19 cellular contexts compared by ENCODE assay signal in the genomic region with DNA sequence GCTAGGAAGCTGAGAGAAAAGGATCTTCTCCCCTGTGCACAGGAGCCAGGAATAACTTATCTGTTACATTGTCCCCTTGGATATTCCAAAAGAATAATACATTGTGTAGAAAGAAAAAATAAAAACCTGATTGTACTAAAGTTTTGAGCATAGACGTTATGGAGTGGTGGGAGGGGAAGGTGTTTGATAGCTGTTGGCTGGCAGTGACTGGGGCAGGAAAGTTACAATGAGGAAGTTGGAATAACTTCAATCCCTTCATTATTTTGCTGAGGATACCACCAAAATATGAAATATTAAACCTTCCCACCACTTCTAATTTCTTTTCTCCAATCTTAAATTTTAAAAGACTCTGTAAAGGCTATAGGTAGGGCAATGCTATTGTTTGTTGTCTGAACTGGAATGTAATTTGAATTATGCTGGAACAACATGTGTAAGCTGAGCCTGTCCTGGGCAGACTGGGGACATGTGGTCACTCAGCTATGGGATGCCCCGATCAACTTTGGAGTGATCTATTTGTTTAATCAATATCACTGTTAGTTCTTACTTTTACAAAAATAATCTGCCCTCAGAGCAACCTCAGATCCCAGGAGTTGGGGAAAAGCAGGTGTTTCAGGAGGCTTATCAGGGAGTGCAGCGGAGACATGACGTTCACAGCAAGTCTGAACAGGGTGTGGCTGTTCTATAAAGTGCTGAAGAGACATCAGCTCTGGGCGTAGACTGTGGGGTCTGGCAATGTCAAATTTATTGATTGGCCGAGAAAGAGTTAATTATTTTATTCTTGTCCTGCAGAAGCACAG. TPM values are rescaled to one million over a fixed set of nuclear protein-coding genes. Genes with fewer than 3 reads are reported as not detected.
DNase-seq lines count a peak whose midpoint lies in the region; ATAC-seq, FAIRE-seq and TF ChIP-seq lines count a peak whose summit lies in the region.
"Had no signal": no experiment of that assay in that cellular context is flagged by ENCODE, and none has a peak within 500 bp of the region (broad histone marks: within the 10 kb centered on the region; RNA-seq: fewer than 3 reads in every experiment).

No MANE protein-coding gene starts in this region.

- H3K9me3 Mint-ChIP-seq in osteocyte (ENCODE audit: unreplicated experiment): no peaks in the 10 kb centered on the region
- H3K9me3 Mint-ChIP-seq: CD4-positive, alpha-beta memory T cell; HFFc6 had no signal

- H3K4me3 ChIP-seq in keratinocyte (ENCODE audit: control insufficient read depth in 2 of 3, extremely low read depth in 1 of 3, insufficient read depth in 2 of 3, low read depth in 1 of 3, low read length in 3 of 3): no peak overlapping the region
- H3K4me3 ChIP-seq: A549 had no signal

- no peaks in the 10 kb centered on the region for H3K9me3 ChIP-seq in keratinocyte (ENCODE audit: control insufficient read depth, low read depth, low read length)
- H3K9me3 ChIP-seq: A549, BE2C had no signal

- H3K27ac ChIP-seq in keratinocyte (ENCODE audit: control insufficient read depth, insufficient read depth, low read length): no peak overlapping the region
- H3K27ac ChIP-seq: A549, C4-2B, HL-60 had no signal

- no peak overlapping the region for H3K27ac Mint-ChIP-seq in osteocyte (ENCODE audit: unreplicated experiment)
- H3K27ac Mint-ChIP-seq: CD4-positive, alpha-beta memory T cell; HFFc6 had no signal

- ATAC-seq in GM18870 (IDR thresholded peaks at IDR 0.05; ENCODE audit: unreplicated experiment): no peak
- ATAC-seq: A549 had no signal

- peak; percentile 20 for FAIRE-seq in keratinocyte (lab: Jason Lieb, UNC)
- peak; percentile 37 for FAIRE-seq in urothelium cell line (lab: Jason Lieb, UNC)
- FAIRE-seq: A549 had no signal

- H3K27me3 Mint-ChIP-seq in osteocyte (ENCODE audit: unreplicated experiment): peaks cover 36% of the 10 kb centered on the region

- no peak overlapping the region for H2AFZ ChIP-seq in keratinocyte (ENCODE audit: control insufficient read depth, low read length)

- H3K4me1 ChIP-seq in keratinocyte (ENCODE audit: control insufficient read depth, extremely low read depth, insufficient read depth, low read length): no peaks in the 10 kb centered on the region
- H3K4me1 ChIP-seq: A549, BE2C had no signal

- no peaks in the 10 kb centered on the region for H3K4me1 Mint-ChIP-seq in osteocyte (ENCODE audit: unreplicated experiment)
- H3K4me1 Mint-ChIP-seq: CD4-positive, alpha-beta memory T cell had no signal

- no peaks in the 10 kb centered on the region for H3K36me3 ChIP-seq in keratinocyte (ENCODE audit: control insufficient read depth in 2 of 2, extremely low read depth in 1 of 2, insufficient read depth in 2 of 2, low read length in 2 of 2)
- H3K36me3 ChIP-seq: BE2C had no signal

- no peak overlapping the region for H3K4me3 Mint-ChIP-seq in osteocyte (ENCODE audit: unreplicated experiment)
- H3K4me3 Mint-ChIP-seq: CD4-positive, alpha-beta memory T cell; HFFc6 had no signal

- no peak for TF ChIP-seq CTCF in keratinocyte (optimal IDR thresholded peaks at IDR 0.05 in 1 of 3, IDR thresholded peaks at IDR 0.05 in 1 of 3, conservative IDR thresholded peaks at IDR 0.05 in 1 of 3; ENCODE audit: extremely low read depth in 1 of 3, insufficient read depth in 2 of 3, low read length in 3 of 3)
- no peak for TF ChIP-seq CTCF in osteocyte (IDR thresholded peaks at IDR 0.05)

- TF ChIP-seq POLR2A in erythroblast (IDR thresholded peaks at IDR 0.05; ENCODE audit: low read length): no peak

- H3K4me2 ChIP-seq in keratinocyte (ENCODE audit: control insufficient read depth, extremely low read depth, insufficient read depth, low read depth, low read length): no peak overlapping the region
- H3K4me2 ChIP-seq: A549 had no signal

- DNase-seq in erythroblast (lab: John Stamatoyannopoulos, UW): peak; percentile 9 to 20
- DNase-seq in keratinocyte (ENCODE audit: low read depth, low spot score): no peak
- DNase-seq in osteocyte (ENCODE audit: extremely low spot score, unreplicated experiment): peak; percentile 6
- no peak for DNase-seq in urothelium cell line (ENCODE audit: low spot score)
- DNase-seq in inferior parietal cortex (ENCODE audit: extremely low spot score): no peak
- DNase-seq in EL: no peak
- DNase-seq: BE2C; CD4-positive, alpha-beta memory T cell; DMS153; DND-41; GF-D8; HCEC 1CT; HFFc6 had no signal

- H3K27me3 ChIP-seq in keratinocyte (ENCODE audit: control insufficient read depth, extremely low read depth, insufficient read depth, low read length): no peaks in the 10 kb centered on the region

- H3K36me3 Mint-ChIP-seq in osteocyte (ENCODE audit: unreplicated experiment): no peaks in the 10 kb centered on the region
- H3K36me3 Mint-ChIP-seq: CD4-positive, alpha-beta memory T cell had no signal

- H3K9me1 ChIP-seq in keratinocyte (ENCODE audit: control insufficient read depth, extremely low read depth, insufficient read depth, low read length): no peaks in the 10 kb centered on the region

- no peaks in the 10 kb centered on the region for H3K79me2 ChIP-seq in keratinocyte (ENCODE audit: control insufficient read depth, insufficient read depth, low read length)

- dilution Hi-C loops in keratinocyte (cut with MboI; ENCODE audit: extremely low pct_ligation_motif_present, low sequenced_read_pairs): no loop called here

- H4K20me1 ChIP-seq in keratinocyte (ENCODE audit: control insufficient read depth, extremely low read depth, insufficient read depth, low read length): no peaks in the 10 kb centered on the region

- H3K9ac ChIP-seq in keratinocyte (ENCODE audit: control insufficient read depth, extremely low read depth, insufficient read depth, low read length): no peak overlapping the region

RNA-seq across cellular contexts. Expression of a gene that starts 20.8 kb away (rescaled TPM):
- polyA plus RNA-seq in keratinocyte: not detected in 3 replicates
- not detected for polyA plus RNA-seq in keratinocyte (2011; ENCODE audit: low read depth)
- not detected in 2 replicates for polyA plus RNA-seq in keratinocyte (2011; cell fraction: cytosol; rRNA removed)
- polyA plus RNA-seq in keratinocyte (2011; cell fraction: nucleus; rRNA removed): not detected in 2 replicates
- not detected in 2 replicates for polyA plus RNA-seq in keratinocyte (2012; ENCODE audit: low replicate concordance)
- polyA minus RNA-seq in keratinocyte: not detected in 3 replicates
- polyA minus RNA-seq in keratinocyte (2011; cell fraction: cytosol; rRNA and poly(A)+ RNA removed): not detected
- not detected in 2 replicates for polyA minus RNA-seq in keratinocyte (2011; cell fraction: nucleus; rRNA and poly(A)+ RNA removed)
- total RNA-seq in osteocyte: not detected in 2 replicates
- total RNA-seq: CD4-positive, alpha-beta memory T cell; H4; HFFc6 had no signal
- polyA plus RNA-seq: A549; AG04450; CD4-positive, alpha-beta memory T cell had no signal

RNA-seq across cellular contexts. Expression of a gene that starts 28.2 kb away (rescaled TPM):
- 0.09 TPM in 1 of 3 replicates, not detected in the others for polyA plus RNA-seq in keratinocyte
- not detected for polyA plus RNA-seq in keratinocyte (2011; ENCODE audit: low read depth)
- polyA plus RNA-seq in keratinocyte (2011; cell fraction: cytosol; rRNA removed): not detected in 2 replicates
- polyA plus RNA-seq in keratinocyte (2011; cell fraction: nucleus; rRNA removed): 0.11 and 0.55 TPM in 2 replicates
- not detected in 2 replicates for polyA plus RNA-seq in keratinocyte (2012; ENCODE audit: low replicate concordance)
- polyA minus RNA-seq in keratinocyte: 0.32 to 1.4 TPM in 2 of 3 replicates, not detected in the other
- not detected for polyA minus RNA-seq in keratinocyte (2011; cell fraction: cytosol; rRNA and poly(A)+ RNA removed)
- 1.5 and 1.9 TPM in 2 replicates for polyA minus RNA-seq in keratinocyte (2011; cell fraction: nucleus; rRNA and poly(A)+ RNA removed)
- not detected in 2 replicates for total RNA-seq in osteocyte
- total RNA-seq: CD4-positive, alpha-beta memory T cell; H4; HFFc6 had no signal
- polyA plus RNA-seq: AG04450; CD4-positive, alpha-beta memory T cell had no signal

Comparison
In these comparisons a context has a peak if more than half of its experiments do, and no peak if none do; other contexts are left out.
1. DNase-seq: peak in erythroblast (2 of 2) and osteocyte (single experiment); none in keratinocyte (single experiment), urothelium cell line (single experiment), inferior parietal cortex (single experiment) and EL (single experiment).